ENCODE assay signal across 8 cellular contexts in the genomic region with DNA sequence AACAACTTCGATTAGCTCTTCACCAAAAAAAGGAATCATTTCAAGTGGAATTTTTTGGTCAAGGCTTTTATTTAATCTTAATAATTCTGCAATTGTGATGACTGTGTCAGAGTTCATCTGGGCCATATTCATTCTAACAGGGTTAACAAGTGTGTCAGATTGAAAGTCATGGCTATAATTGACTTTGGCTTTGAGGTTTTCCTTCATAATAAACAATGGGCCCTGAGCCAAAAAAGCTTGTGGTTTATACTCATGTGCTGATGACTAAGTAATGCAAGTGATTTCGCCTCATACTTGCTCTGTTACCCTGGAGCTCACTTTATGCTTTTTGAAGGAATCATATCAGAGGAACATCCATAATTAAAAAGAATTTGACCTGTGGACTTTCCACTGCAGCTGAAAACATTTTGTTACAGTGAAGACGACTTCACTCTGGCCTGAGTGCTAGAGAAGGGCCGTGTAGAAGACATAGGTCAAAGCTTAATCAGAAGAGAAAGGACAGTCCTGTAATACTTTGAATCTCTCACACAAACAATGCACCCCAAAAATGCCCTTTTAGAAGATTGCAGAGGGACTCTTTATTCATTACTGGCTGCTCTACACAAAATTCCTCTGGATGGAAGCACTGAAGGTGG.
DNase-seq lines count a peak whose midpoint lies in the region; ATAC-seq, FAIRE-seq and TF ChIP-seq lines count a peak whose summit lies in the region.

No MANE protein-coding gene starts in this region.

- intact Hi-C loops in K562 (cut with micrococcal nuclease): no loop called here
- intact Hi-C loops in Right ventricle myocardium superior (cut with DNase I): no loop called here

- no peak for TF ChIP-seq CTCF in K562 (IDR thresholded peaks at IDR 0.05 in 2 of 3, conservative IDR thresholded peaks at IDR 0.05 in 1 of 3; ENCODE audit: insufficient read depth in 2 of 3, low read depth in 1 of 3, low read length in 3 of 3)
- TF ChIP-seq CTCF in neural crest cell (conservative IDR thresholded peaks at IDR 0.05): no peak

- no peak for FAIRE-seq in K562 (lab: Jason Lieb, UNC)

- H3K79me2 ChIP-seq in K562 (ENCODE audit: control insufficient read depth, insufficient read depth, low read length): no peaks in the 10 kb centered on the region

- no peak for TF ChIP-seq POLR2A in GM18505 (IDR thresholded peaks at IDR 0.05; ENCODE audit: borderline replicate concordance, extremely low read depth, insufficient read depth, insufficient read length)
- TF ChIP-seq POLR2A in K562 (conservative IDR thresholded peaks at IDR 0.05): no peak

- H3K4me1 ChIP-seq in K562 (replicated peaks in 1 of 2; ENCODE audit: control insufficient read depth in 2 of 2, insufficient read depth in 2 of 2, low read length in 2 of 2): no peaks in the 10 kb centered on the region; a peak in 1 of 5 replicates

- TF ChIP-seq EP300 in K562 (IDR thresholded peaks at IDR 0.05; ENCODE audit: low read length): no peak

- H3K9ac ChIP-seq in K562 (ENCODE audit: insufficient read depth in 1 of 2, low read depth in 2 of 2, low read length in 2 of 2): no peak overlapping the region

- peaks cover 18% of the 10 kb centered on the region for H3K36me3 Mint-ChIP-seq in neural crest cell (ENCODE audit: low read depth)

- H3K4me3 Mint-ChIP-seq in neural crest cell: no peak overlapping the region

- H3K9me3 Mint-ChIP-seq in neural crest cell: peaks cover 9% of the 10 kb centered on the region

- no peaks in the 10 kb centered on the region for H3K27me3 Mint-ChIP-seq in neural crest cell (ENCODE audit: low read depth)

- TF ChIP-seq RAD21 in K562 (CRISPR knock-in tag; conservative IDR thresholded peaks at IDR 0.05 in 1 of 2, IDR thresholded peaks at IDR 0.05 in 1 of 2): no peak

- H3K27ac ChIP-seq in K562 (ENCODE audit: extremely low read depth, low read depth, low read length): no peak overlapping the region

- no peaks in the 10 kb centered on the region for H3K9me1 ChIP-seq in K562 (ENCODE audit: control insufficient read depth, insufficient read depth, low read length)

- WGBS in K562 (ENCODE audit: insufficient coverage, low coverage, missing lambda C conversion rate): 40% methylated on average over 4 of the region's 4 CpGs

- CTCF ChIA-PET in K562 (lab: Yijun Ruan, JAX; ENCODE audit: low intra/inter-chr PET ratio): interaction anchor here (0.6 to 0.7 kb wide), 2 partner anchors 50 to 367 kb away, joined by 3 read pairs; no protein-coding TSS in a partner anchor

- peak; percentile 75 for ATAC-seq in GM18505 (IDR thresholded peaks at IDR 0.05; ENCODE audit: unreplicated experiment)
- ATAC-seq in HG02885 (IDR thresholded peaks at IDR 0.05; ENCODE audit: poor library complexity, unreplicated experiment): peak; percentile 96
- ATAC-seq in K562: no peak
- ATAC-seq in Right ventricle myocardium superior (ENCODE audit: poor library complexity): no peak

- no peak overlapping the region for H2AFZ ChIP-seq in K562 (ENCODE audit: low read depth, low read length)

- POLR2A ChIA-PET in K562 (lab: Yijun Ruan, JAX): interaction anchor here (0.8 to 1.0 kb wide), 2 partner anchors 9 to 11 kb away, joined by 3 read pairs; no protein-coding TSS in a partner anchor

- no peaks in the 10 kb centered on the region for H4K20me1 ChIP-seq in K562 (replicated peaks; ENCODE audit: control insufficient read depth, insufficient read depth, low read length)

- no peaks in the 10 kb centered on the region for H3K9me3 ChIP-seq in K562 (replicated peaks; ENCODE audit: control insufficient read depth, insufficient read depth, low read depth, low read length)

- no peaks in the 10 kb centered on the region for H3K36me3 ChIP-seq in K562 (ENCODE audit: control insufficient read depth, insufficient read depth, low read length)

- peak; percentile 88 for DNase-seq in A172 (ENCODE audit: low spot score)
- DNase-seq in NCI-H2107 treated with DMSO at 0.1 percent for 48 hours (lab: John Stamatoyannopoulos, UW; ENCODE audit: unreplicated experiment): peak; percentile 76
- DNase-seq in K562 (ENCODE audit: extremely low read depth in 1 of 4, low spot score in 3 of 4): peak in 1 of 4 experiments; percentile 28
- DNase-seq in neural crest cell (ENCODE audit: low read depth, low spot score): no peak
- DNase-seq in G401 (ENCODE audit: low spot score): no peak
- DNase-seq in Right ventricle myocardium superior: no peak

- no peak overlapping the region for H3K4me2 ChIP-seq in K562 (ENCODE audit: insufficient read depth, low read length)

- no peaks in the 10 kb centered on the region for H3K27me3 ChIP-seq in K562 (ENCODE audit: control insufficient read depth in 2 of 2, insufficient read depth in 2 of 2, low read length in 2 of 2)

- peaks cover 39% of the 10 kb centered on the region for H3K4me1 Mint-ChIP-seq in neural crest cell

- BruUV-seq in K562 (replicated peaks; lab: Mats Ljungman, UMichigan): no TSS peak

- in situ Hi-C loops in K562 (cut with MboI) (no loop called here), G401 (cut with HindIII; ENCODE audit: low sequenced_read_pairs) (no loop called here)

- no peak overlapping the region for H3K4me3 ChIP-seq in K562

- H3K27ac Mint-ChIP-seq in neural crest cell (ENCODE audit: unreplicated experiment): peak overlapping the region; percentile 19

TF ChIP-seq in K562, 482 proteins besides CTCF, POLR2A, EP300 and RAD21 (continues in another document):
- TF ChIP-seq SIN3A (IDR thresholded peaks at IDR 0.05; ENCODE audit: borderline replicate concordance in 2 of 2, control insufficient read depth in 1 of 2, low read depth in 2 of 2, low read length in 2 of 2): no peak
- TF ChIP-seq, protein P1, sequence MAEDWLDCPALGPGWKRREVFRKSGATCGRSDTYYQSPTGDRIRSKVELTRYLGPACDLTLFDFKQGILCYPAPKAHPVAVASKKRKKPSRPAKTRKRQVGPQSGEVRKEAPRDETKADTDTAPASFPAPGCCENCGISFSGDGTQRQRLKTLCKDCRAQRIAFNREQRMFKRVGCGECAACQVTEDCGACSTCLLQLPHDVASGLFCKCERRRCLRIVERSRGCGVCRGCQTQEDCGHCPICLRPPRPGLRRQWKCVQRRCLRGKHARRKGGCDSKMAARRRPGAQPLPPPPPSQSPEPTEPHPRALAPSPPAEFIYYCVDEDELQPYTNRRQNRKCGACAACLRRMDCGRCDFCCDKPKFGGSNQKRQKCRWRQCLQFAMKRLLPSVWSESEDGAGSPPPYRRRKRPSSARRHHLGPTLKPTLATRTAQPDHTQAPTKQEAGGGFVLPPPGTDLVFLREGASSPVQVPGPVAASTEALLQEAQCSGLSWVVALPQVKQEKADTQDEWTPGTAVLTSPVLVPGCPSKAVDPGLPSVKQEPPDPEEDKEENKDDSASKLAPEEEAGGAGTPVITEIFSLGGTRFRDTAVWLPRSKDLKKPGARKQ (CRISPR knock-in tag; IDR thresholded peaks at IDR 0.05): no peak
- TF ChIP-seq ZC3H11A (IDR thresholded peaks at IDR 0.05; ENCODE audit: low read depth, low read length): no peak
- TF ChIP-seq NEUROD1 (IDR thresholded peaks at IDR 0.05; ENCODE audit: borderline replicate concordance, low read depth, low read length, partially characterized antibody): no peak
- no peak for TF ChIP-seq CREBBP (IDR thresholded peaks at IDR 0.05; ENCODE audit: low read depth, low read length)
- no peak for TF ChIP-seq DNMT1 (IDR thresholded peaks at IDR 0.05)
- TF ChIP-seq, protein P2, sequence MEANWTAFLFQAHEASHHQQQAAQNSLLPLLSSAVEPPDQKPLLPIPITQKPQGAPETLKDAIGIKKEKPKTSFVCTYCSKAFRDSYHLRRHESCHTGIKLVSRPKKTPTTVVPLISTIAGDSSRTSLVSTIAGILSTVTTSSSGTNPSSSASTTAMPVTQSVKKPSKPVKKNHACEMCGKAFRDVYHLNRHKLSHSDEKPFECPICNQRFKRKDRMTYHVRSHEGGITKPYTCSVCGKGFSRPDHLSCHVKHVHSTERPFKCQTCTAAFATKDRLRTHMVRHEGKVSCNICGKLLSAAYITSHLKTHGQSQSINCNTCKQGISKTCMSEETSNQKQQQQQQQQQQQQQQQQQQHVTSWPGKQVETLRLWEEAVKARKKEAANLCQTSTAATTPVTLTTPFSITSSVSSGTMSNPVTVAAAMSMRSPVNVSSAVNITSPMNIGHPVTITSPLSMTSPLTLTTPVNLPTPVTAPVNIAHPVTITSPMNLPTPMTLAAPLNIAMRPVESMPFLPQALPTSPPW (CRISPR knock-in tag; IDR thresholded peaks at IDR 0.05): no peak
- no peak for TF ChIP-seq CC2D1A (IDR thresholded peaks at IDR 0.05)
- TF ChIP-seq ADNP (tag; IDR thresholded peaks at IDR 0.05): no peak
- no peak for TF ChIP-seq HOXB6 (CRISPR knock-in tag; IDR thresholded peaks at IDR 0.05; ENCODE audit: borderline replicate concordance)
- peak in 1 of 2 experiments; percentile 54; a peak in 1 of 4 replicates for TF ChIP-seq RCOR1 (IDR thresholded peaks at IDR 0.05; ENCODE audit: borderline replicate concordance in 1 of 2, low read depth in 2 of 2, low read length in 2 of 2)
- TF ChIP-seq ZNF175 (CRISPR knock-in tag; IDR thresholded peaks at IDR 0.05; ENCODE audit: low read depth): peak; percentile 60
- TF ChIP-seq KLF6 (CRISPR knock-in tag; IDR thresholded peaks at IDR 0.05; ENCODE audit: borderline replicate concordance): no peak
- TF ChIP-seq SP1 (CRISPR knock-in tag; IDR thresholded peaks at IDR 0.05): no peak
- peak; percentile 85 for TF ChIP-seq NFIC (IDR thresholded peaks at IDR 0.05)
- TF ChIP-seq KDM1A (IDR thresholded peaks at IDR 0.05): peak; percentile 79 to 80
- TF ChIP-seq ESRRA (IDR thresholded peaks at IDR 0.05; ENCODE audit: borderline replicate concordance, low read depth): peak; percentile 53; the same call in 1 of the 2 replicates
- TF ChIP-seq GABPA (tag; conservative IDR thresholded peaks at IDR 0.05; ENCODE audit: low read depth): no peak
- TF ChIP-seq L3MBTL2 (IDR thresholded peaks at IDR 0.05): no peak
- no peak for TF ChIP-seq RBM39 (optimal IDR thresholded peaks at IDR 0.05; ENCODE audit: low read depth, low read length)
- TF ChIP-seq, protein P3, sequence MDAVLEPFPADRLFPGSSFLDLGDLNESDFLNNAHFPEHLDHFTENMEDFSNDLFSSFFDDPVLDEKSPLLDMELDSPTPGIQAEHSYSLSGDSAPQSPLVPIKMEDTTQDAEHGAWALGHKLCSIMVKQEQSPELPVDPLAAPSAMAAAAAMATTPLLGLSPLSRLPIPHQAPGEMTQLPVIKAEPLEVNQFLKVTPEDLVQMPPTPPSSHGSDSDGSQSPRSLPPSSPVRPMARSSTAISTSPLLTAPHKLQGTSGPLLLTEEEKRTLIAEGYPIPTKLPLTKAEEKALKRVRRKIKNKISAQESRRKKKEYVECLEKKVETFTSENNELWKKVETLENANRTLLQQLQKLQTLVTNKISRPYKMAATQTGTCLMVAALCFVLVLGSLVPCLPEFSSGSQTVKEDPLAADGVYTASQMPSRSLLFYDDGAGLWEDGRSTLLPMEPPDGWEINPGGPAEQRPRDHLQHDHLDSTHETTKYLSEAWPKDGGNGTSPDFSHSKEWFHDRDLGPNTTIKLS (IDR thresholded peaks at IDR 0.05; ENCODE audit: borderline replicate concordance, low read depth): no peak

Comparison
In these comparisons a context has a peak if more than half of its experiments do, and no peak if none do; other contexts are left out.
1. DNase-seq: peak in A172 (single experiment) and NCI-H2107 treated with DMSO at 0.1 percent for 48 hours (single experiment); none in neural crest cell (single experiment), G401 (single experiment) and Right ventricle myocardium superior (single experiment).
2. ATAC-seq: peak in GM18505 (single experiment) and HG02885 (single experiment); none in K562 (single experiment) and Right ventricle myocardium superior (single experiment).